15 cellular contexts compared by ENCODE assay signal in genomic region chr18:46110406-46110805, GRCh38. TPM values are rescaled to one million over a fixed set of nuclear protein-coding genes. Genes with fewer than 3 reads are reported as not detected.
A peak's percentile ranks its signal among the peaks of the same experiment; 100 is the strongest.
DNase-seq lines count a peak whose midpoint lies in the region; ATAC-seq and TF ChIP-seq lines count a peak whose summit lies in the region.
"Had no signal": no experiment of that assay in that cellular context is flagged by ENCODE, and none has a peak within 500 bp of the region (broad histone marks: within the 10 kb centered on the region; RNA-seq: fewer than 3 reads in every experiment).

No MANE protein-coding gene starts in this region.

- H3K14ac ChIP-seq in trophoblast cell (ENCODE audit: low read length): no peak overlapping the region

- no peak overlapping the region for H4K91ac ChIP-seq in trophoblast cell (ENCODE audit: low read depth, low read length)

- H3K18ac ChIP-seq in trophoblast cell (ENCODE audit: low read length): no peak overlapping the region

- no peak overlapping the region for H3K4me3 ChIP-seq in HCT116 (replicated peaks in 1 of 2; ENCODE audit: low read depth in 1 of 2, low read length in 2 of 2)
- no peak overlapping the region for H3K4me3 ChIP-seq in trophoblast cell (ENCODE audit: low read depth, low read length)

- POLR2A ChIA-PET in HCT116 (lab: Charles Lee): no interaction called here

- H4K8ac ChIP-seq in trophoblast cell (ENCODE audit: low read depth, low read length): no peak overlapping the region

- BruUV-seq in HCT116 (replicated peaks; lab: Mats Ljungman, UMichigan): no TSS peak

- no peak for TF ChIP-seq POLR2A in HCT116 (IDR thresholded peaks at IDR 0.05; ENCODE audit: borderline replicate concordance, extremely low read depth, insufficient read depth, insufficient read length)

- H3K27ac ChIP-seq in HCT116 (ENCODE audit: low read depth, low read length): peak overlapping the region; percentile 18; the same call in 1 of the 2 replicates
- H3K27ac ChIP-seq in trophoblast cell (ENCODE audit: low read depth, low read length): no peak overlapping the region
- H3K27ac ChIP-seq: HL-60 had no signal

- H2BK12ac ChIP-seq in trophoblast cell (ENCODE audit: low read length): no peak overlapping the region

- intact Hi-C loops in HCT116 (cut with micrococcal nuclease) (no loop called here), cardiac septum (cut with DNase I) (no loop called here)

- H3K79me1 ChIP-seq in trophoblast cell (ENCODE audit: low read length): no peaks in the 10 kb centered on the region

- no peak overlapping the region for H3K4ac ChIP-seq in trophoblast cell (ENCODE audit: low read depth, low read length)

- peaks cover 13 to 20% of the 10 kb centered on the region in 2 experiments for H3K4me1 ChIP-seq in HCT116 (ENCODE audit: control insufficient read depth in 1 of 2, insufficient read depth in 2 of 2, low read length in 2 of 2)
- H3K4me1 ChIP-seq in trophoblast cell (ENCODE audit: control insufficient read depth in 1 of 2, insufficient read depth in 2 of 2, low read length in 2 of 2): peaks cover 2 to 5% of the 10 kb centered on the region in 2 experiments

- no peak overlapping the region for H4K12ac ChIP-seq in trophoblast cell (ENCODE audit: low read depth, low read length)

- peak; percentile 67 for ATAC-seq in HCT116

- no peak for TF ChIP-seq CTCF in HCT116 (IDR thresholded peaks at IDR 0.05 in 2 of 3, conservative IDR thresholded peaks at IDR 0.05 in 1 of 3; ENCODE audit: borderline replicate concordance in 1 of 3, insufficient read depth in 1 of 3, low read depth in 2 of 3, low read length in 2 of 3)

- no CpG with 5 or more reads among the region's 3 CpGs for WGBS in trophoblast cell (ENCODE audit: extremely low coverage, insufficient coverage, insufficient read length)

- H2AFZ ChIP-seq in HCT116 (ENCODE audit: low read depth, low read length, poor library complexity, severe bottlenecking) (no peak overlapping the region), trophoblast cell (ENCODE audit: insufficient read depth, low read length, poor library complexity) (no peak overlapping the region)

- no peak for TF ChIP-seq RAD21 in HCT116 (IDR thresholded peaks at IDR 0.05; ENCODE audit: low read depth)

- H3K27me3 ChIP-seq in HCT116 (ENCODE audit: insufficient read depth, low read length) (no peaks in the 10 kb centered on the region), trophoblast cell (ENCODE audit: insufficient read depth, low read length) (no peaks in the 10 kb centered on the region)

- H4K20me1 ChIP-seq in HCT116 (ENCODE audit: insufficient read depth): no peaks in the 10 kb centered on the region

- peaks cover 4 to 10% of the 10 kb centered on the region in 2 experiments for H3K36me3 ChIP-seq in HCT116 (ENCODE audit: control insufficient read depth in 1 of 2, insufficient read depth in 2 of 2, low read length in 2 of 2)
- H3K36me3 ChIP-seq in trophoblast cell (ENCODE audit: control insufficient read depth in 1 of 2, insufficient read depth in 2 of 2, low read length in 2 of 2): peaks cover 8 to 14% of the 10 kb centered on the region in 2 experiments

- H3K9me2 ChIP-seq in HCT116 (ENCODE audit: insufficient read depth): no peaks in the 10 kb centered on the region

- CTCF ChIA-PET in HCT116 (lab: Charles Lee): no interaction called here

- H3K23ac ChIP-seq in trophoblast cell (ENCODE audit: low read length): no peak overlapping the region

- H3K4me2 ChIP-seq in HCT116 (ENCODE audit: low read length) (peak overlapping the region; percentile 35), trophoblast cell (ENCODE audit: low read length) (no peak overlapping the region)

- H3K9me3 ChIP-seq in HCT116 (ENCODE audit: control insufficient read depth in 1 of 2, insufficient read depth in 1 of 2, low read depth in 1 of 2, low read length in 2 of 2): no peaks in the 10 kb centered on the region
- no peaks in the 10 kb centered on the region for H3K9me3 ChIP-seq in trophoblast cell (ENCODE audit: insufficient read depth, low read depth, low read length)

- peak; percentile 38 for DNase-seq in activated CD8-positive, alpha-beta memory T cell treated with anti-CD3 and anti-CD28 coated beads for 24 hours
- DNase-seq in activated CD8-positive, alpha-beta memory T cell treated with anti-CD3 and anti-CD28 coated beads, Interleukin-2, amount 50 U/mL, for 4 hours: no peak
- DNase-seq in HCT116 (ENCODE audit: low read depth, low spot score): no peak
- peak; percentile 76 for DNase-seq in islet precursor cell
- peak; percentile 8 to 39 for DNase-seq in trophoblast cell
- DNase-seq in cardiac septum (ENCODE audit: low spot score): no peak
- no peak for DNase-seq in activated CD4-positive, alpha-beta T cell treated with anti-CD3 and anti-CD28 coated beads, Interleukin-2, amount 50 U/mL, for 1 hour
- DNase-seq: ACHN; C1 segment of cervical spinal cord; Calu3; CD4-positive, alpha-beta T cell; DMS 273 treated with DMSO at 0.1 percent for 48 hours; HCEC 1CT had no signal

- peaks cover 18% of the 10 kb centered on the region for H3K79me2 ChIP-seq in HCT116 (ENCODE audit: insufficient read depth, low read length)
- H3K79me2 ChIP-seq in trophoblast cell (ENCODE audit: control insufficient read depth, insufficient read depth, low read length, poor library complexity): no peaks in the 10 kb centered on the region

- H2AK5ac ChIP-seq in trophoblast cell (ENCODE audit: low read length): no peak overlapping the region

- H2BK120ac ChIP-seq in trophoblast cell (ENCODE audit: insufficient read depth, low read length, poor library complexity): no peak overlapping the region

- RAD21 ChIA-PET in HCT116 (lab: Charles Lee; ENCODE audit: low non-redundant PET in 1 of 2, low total read pairs in 2 of 2, uncharacterized antibody in 2 of 2, unreplicated experiment in 2 of 2): no interaction called here

- no peak overlapping the region for H3K9ac ChIP-seq in HCT116 (ENCODE audit: low read length)
- no peak overlapping the region for H3K9ac ChIP-seq in trophoblast cell (ENCODE audit: low read length)

- no peak overlapping the region for H2BK5ac ChIP-seq in trophoblast cell (ENCODE audit: low read depth, low read length, poor library complexity)

TF ChIP-seq in HCT116, 20 proteins besides CTCF, POLR2A, EP300 and RAD21:
- TF ChIP-seq FOSL1 (IDR thresholded peaks at IDR 0.05; ENCODE audit: low read depth) (peak; percentile 27; the same call in 1 of the 2 replicates), SIN3A (IDR thresholded peaks at IDR 0.05; ENCODE audit: low read depth) (no peak)

RNA-seq across cellular contexts. Expression of gene HAUS1, which starts 6.2 kb away (rescaled TPM):
- total RNA-seq in HCT116 (2021; ENCODE audit: unreplicated experiment) (46.2 TPM), cardiac septum (7.8 TPM)
- 23.8 and 39.9 TPM in 2 replicates for polyA plus RNA-seq in HCT116 (2012)
- 59.0 and 63.5 TPM in 2 replicates for polyA plus RNA-seq in trophoblast cell (2013)

RNA-seq across cellular contexts. Expression of gene ATP5F1A, which starts 12.3 kb away (rescaled TPM):
- total RNA-seq in HCT116 (2021; ENCODE audit: unreplicated experiment) (563 TPM), cardiac septum (1,569 TPM)
- polyA plus RNA-seq in HCT116 (2012): 437 and 495 TPM in 2 replicates
- polyA plus RNA-seq in trophoblast cell (2013): 277 and 282 TPM in 2 replicates

RNA-seq across cellular contexts. Expression of gene PSTPIP2, which starts 38.3 kb away (rescaled TPM):
- total RNA-seq in HCT116 (2021; ENCODE audit: unreplicated experiment): 20.0 TPM
- polyA plus RNA-seq in HCT116 (2012): 10.3 and 11.3 TPM in 2 replicates
- 54.5 and 57.4 TPM in 2 replicates for polyA plus RNA-seq in trophoblast cell (2013)
- 1.3 TPM for total RNA-seq in cardiac septum
- total RNA-seq: H4 had no signal

Comparison
In these comparisons a context has a peak if more than half of its experiments do, and no peak if none do; other contexts are left out.
1. DNase-seq: peak in activated CD8-positive, alpha-beta memory T cell treated with anti-CD3 and anti-CD28 coated beads for 24 hours (single experiment), islet precursor cell (single experiment) and trophoblast cell (2 of 2); none in activated CD8-positive, alpha-beta memory T cell treated with anti-CD3 and anti-CD28 coated beads, Interleukin-2, amount 50 U/mL, for 4 hours (single experiment), HCT116 (single experiment), cardiac septum (single experiment) and activated CD4-positive, alpha-beta T cell treated with anti-CD3 and anti-CD28 coated beads, Interleukin-2, amount 50 U/mL, for 1 hour (single experiment).